Comparison of ENCODE assay signal across 1 cellular context in the genomic region with DNA sequence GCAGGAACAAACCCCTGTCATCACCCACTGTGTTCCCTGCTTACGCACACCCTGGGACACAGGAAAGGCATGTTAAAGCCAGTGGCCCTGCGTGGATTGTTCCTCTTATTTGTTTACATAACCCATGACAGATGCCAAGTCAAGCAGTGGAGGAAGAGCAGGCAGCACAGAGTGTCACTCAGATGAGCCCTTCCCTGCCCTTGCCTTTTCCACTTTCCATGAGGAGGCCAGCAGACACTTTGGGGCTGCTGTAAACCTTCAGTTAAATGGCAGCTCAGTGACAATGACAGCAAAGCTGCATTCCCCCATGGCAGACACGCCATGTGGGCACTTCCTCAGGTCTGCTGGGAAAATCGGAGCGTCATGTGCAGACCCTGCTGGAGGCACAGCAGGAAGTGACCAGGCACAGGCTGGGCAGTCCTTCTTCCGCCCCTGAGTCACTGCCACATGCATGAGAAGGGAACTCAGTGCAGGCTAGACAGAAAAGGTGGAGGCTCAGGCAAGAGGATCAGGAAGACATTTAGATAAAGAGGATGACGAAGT.
TF ChIP-seq lines count a peak whose summit lies in the region.

No MANE protein-coding gene starts in this region.

TF ChIP-seq in HCT116, 20 proteins besides CTCF, POLR2A, EP300 and RAD21 (continued from another document):
- TF ChIP-seq, protein P1, sequence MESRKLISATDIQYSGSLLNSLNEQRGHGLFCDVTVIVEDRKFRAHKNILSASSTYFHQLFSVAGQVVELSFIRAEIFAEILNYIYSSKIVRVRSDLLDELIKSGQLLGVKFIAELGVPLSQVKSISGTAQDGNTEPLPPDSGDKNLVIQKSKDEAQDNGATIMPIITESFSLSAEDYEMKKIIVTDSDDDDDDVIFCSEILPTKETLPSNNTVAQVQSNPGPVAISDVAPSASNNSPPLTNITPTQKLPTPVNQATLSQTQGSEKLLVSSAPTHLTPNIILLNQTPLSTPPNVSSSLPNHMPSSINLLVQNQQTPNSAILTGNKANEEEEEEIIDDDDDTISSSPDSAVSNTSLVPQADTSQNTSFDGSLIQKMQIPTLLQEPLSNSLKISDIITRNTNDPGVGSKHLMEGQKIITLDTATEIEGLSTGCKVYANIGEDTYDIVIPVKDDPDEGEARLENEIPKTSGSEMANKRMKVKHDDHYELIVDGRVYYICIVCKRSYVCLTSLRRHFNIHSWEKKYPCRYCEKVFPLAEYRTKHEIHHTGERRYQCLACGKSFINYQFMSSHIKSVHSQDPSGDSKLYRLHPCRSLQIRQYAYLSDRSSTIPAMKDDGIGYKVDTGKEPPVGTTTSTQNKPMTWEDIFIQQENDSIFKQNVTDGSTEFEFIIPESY (IDR thresholded peaks at IDR 0.05; ENCODE audit: extremely low read depth, insufficient replicate concordance, low read length): no peak
- TF ChIP-seq CBX3 (IDR thresholded peaks at IDR 0.05; ENCODE audit: low read depth) (peak; percentile 66; the same call in 1 of the 2 replicates), FOSL1 (IDR thresholded peaks at IDR 0.05; ENCODE audit: low read depth) (peak; percentile 44; the same call in 1 of the 2 replicates), SRF (IDR thresholded peaks at IDR 0.05; ENCODE audit: low read depth) (no peak), POLR2AphosphoS5 (IDR thresholded peaks at IDR 0.05; ENCODE audit: low read depth, low read length) (peak; percentile 61)
- TF ChIP-seq, protein P2, sequence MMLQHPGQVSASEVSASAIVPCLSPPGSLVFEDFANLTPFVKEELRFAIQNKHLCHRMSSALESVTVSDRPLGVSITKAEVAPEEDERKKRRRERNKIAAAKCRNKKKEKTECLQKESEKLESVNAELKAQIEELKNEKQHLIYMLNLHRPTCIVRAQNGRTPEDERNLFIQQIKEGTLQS (IDR thresholded peaks at IDR 0.05): no peak
